In genomic region chr15:42576040-42576594, GRCh38 we compare ENCODE assay signal across 8 cellular contexts. TPM values are rescaled to one million over a fixed set of nuclear protein-coding genes. Genes with fewer than 3 reads are reported as not detected.
DNase-seq lines count a peak whose midpoint lies in the region; ATAC-seq and TF ChIP-seq lines count a peak whose summit lies in the region.

No MANE protein-coding gene starts in this region.

- H3K9me3 ChIP-seq in WERI-Rb-1 (ENCODE audit: severe bottlenecking) (no peaks in the 10 kb centered on the region), stomach (no peaks in the 10 kb centered on the region)

- TF ChIP-seq POLR2A in stomach (IDR thresholded peaks at IDR 0.05) = no peak

- no peaks in the 10 kb centered on the region for H3K27me3 ChIP-seq in WERI-Rb-1 (ENCODE audit: insufficient read depth, low read depth, severe bottlenecking)
- peaks cover 0 to 25% (median 0%) of the 10 kb centered on the region in 3 donors for H3K27me3 ChIP-seq in stomach

- ATAC-seq in omental fat pad (ENCODE audit: low FRiP score) (no peak), GM18907 (IDR thresholded peaks at IDR 0.05; ENCODE audit: unreplicated experiment) (no peak)

- peak; percentile 43 for DNase-seq in NCI-H748 (lab: John Stamatoyannopoulos, UW; ENCODE audit: unreplicated experiment)
- no peak for DNase-seq in NCI-H748 treated with DMSO at 0.1 percent for 48 hours (lab: John Stamatoyannopoulos, UW)
- no peak for DNase-seq in WERI-Rb-1
- no peak for DNase-seq in stomach
- DNase-seq in omental fat pad (ENCODE audit: low spot score) = no peak
- no peak for DNase-seq in NCI-H146 (lab: John Stamatoyannopoulos, UW)

- TF ChIP-seq CTCF in WERI-Rb-1 (IDR thresholded peaks at IDR 0.05; ENCODE audit: low read depth, low read length) (no peak), stomach (IDR thresholded peaks at IDR 0.05) (no peak), omental fat pad (IDR thresholded peaks at IDR 0.05) (no peak)

- H3K36me3 ChIP-seq in WERI-Rb-1 (peaks cover 5% of the 10 kb centered on the region; the same call in 1 of the 2 replicates), stomach (no peaks in the 10 kb centered on the region)

- H3K27ac ChIP-seq in WERI-Rb-1 (peak overlapping the region; percentile 83), stomach (peak overlapping the region; percentile 49 to 94 (median 84))

- intact Hi-C loops in stomach (cut with DNase I; ENCODE audit: low total_unique reads) = no loop called here

- peaks cover 6 to 56% (median 32%) of the 10 kb centered on the region in 4 donors for H3K4me1 ChIP-seq in stomach

- H3K4me3 ChIP-seq in WERI-Rb-1 (ENCODE audit: low read depth, low read length) (peak overlapping the region; percentile 93), iPS-11a (ENCODE audit: low read depth, low read length) (peak overlapping the region; percentile 60), stomach (peak overlapping the region; percentile 68 to 85 (median 77))

- WGBS in stomach, 5 donors = 13 to 20% (median 15%) methylated on average over 16 of the region's 16 CpGs

- no peak for TF ChIP-seq EP300 in stomach (IDR thresholded peaks at IDR 0.05)

RNA-seq across cellular contexts. Expression of gene STARD9, which starts 0.7 kb away (rescaled TPM):
- total RNA-seq in stomach (10 to 100 TPM in 4 of 5 donors, 1 to 10 TPM in 1; 4.9 to 45.7 (median 19.7) TPM), omental fat pad (10 to 100 TPM; 16.5 to 77.1 (median 20.7) TPM)
- polyA plus RNA-seq in stomach = 1 to 10 TPM; 1.4 to 1.9 (median 1.5) TPM

RNA-seq across cellular contexts. Expression of gene HAUS2, which starts 27.5 kb away (rescaled TPM):
- 10 to 100 TPM in 2 of 5 donors, 1 to 10 TPM in 3; 4.9 to 22.0 (median 8.4) TPM for total RNA-seq in stomach
- 10 to 100 TPM in 2 of 3 donors, 1 to 10 TPM in 1; 6.3 to 15.9 (median 11.6) TPM for polyA plus RNA-seq in stomach
- total RNA-seq in omental fat pad = 10 to 100 TPM; 24.6 to 41.9 (median 28.6) TPM

RNA-seq across cellular contexts. Expression of gene LRRC57, which starts 27.5 kb away (rescaled TPM):
- 10 to 100 TPM in 4 of 5 donors, 1 to 10 TPM in 1; 7.5 to 67.9 (median 31.2) TPM for total RNA-seq in stomach
- 1 to 10 TPM; 4.7 to 8.2 (median 5.6) TPM for polyA plus RNA-seq in stomach
- 10 to 100 TPM; 12.1 to 26.6 (median 19.3) TPM for total RNA-seq in omental fat pad
